ENCODE assay signal across 24 cellular contexts in the genomic region with DNA sequence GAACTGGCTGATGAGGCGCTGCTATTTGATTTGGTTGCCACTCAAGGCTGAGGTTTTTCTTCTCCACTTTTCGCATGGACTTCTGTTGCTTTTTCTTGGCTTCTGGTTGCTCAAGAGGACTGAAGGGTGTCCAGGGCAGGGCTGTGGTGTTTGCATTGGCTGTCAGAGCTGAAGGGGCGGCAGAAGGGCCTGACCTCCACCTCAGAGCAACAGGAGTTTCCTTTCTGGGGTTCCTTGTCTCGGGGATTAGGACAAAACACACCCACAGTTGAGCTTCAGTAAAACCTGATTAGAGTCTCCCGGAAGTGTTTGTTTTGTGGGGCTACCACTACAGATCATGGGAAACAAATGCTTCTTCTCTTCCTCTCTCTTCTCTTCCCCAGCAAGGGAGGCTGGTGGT.
DNase-seq lines count a peak whose midpoint lies in the region; ATAC-seq and TF ChIP-seq lines count a peak whose summit lies in the region.
"Had no signal": no experiment of that assay in that cellular context is flagged by ENCODE, and none has a peak within 500 bp of the region (broad histone marks: within the 10 kb centered on the region; RNA-seq: fewer than 3 reads in every experiment).

No MANE protein-coding gene starts in this region.

- no peaks in the 10 kb centered on the region for H3K9me3 ChIP-seq in right cardiac atrium (ENCODE audit: control insufficient read depth, low read length)
- H3K9me3 ChIP-seq in osteoblast (ENCODE audit: low read depth, low read length), result no peaks in the 10 kb centered on the region
- no peaks in the 10 kb centered on the region for H3K9me3 ChIP-seq in esophagus muscularis mucosa
- H3K9me3 ChIP-seq: Caco-2 had no signal

- H3K36me3 ChIP-seq in osteoblast (ENCODE audit: insufficient read depth, low read length) (no peaks in the 10 kb centered on the region), esophagus muscularis mucosa (no peaks in the 10 kb centered on the region)

- peak overlapping the region; percentile 46 for H3K4me2 ChIP-seq in osteoblast (ENCODE audit: insufficient read depth, low read length)
- H3K4me2 ChIP-seq: GM23338 had no signal

- no peak overlapping the region for H3K4me3 ChIP-seq in right cardiac atrium (ENCODE audit: low read length)
- no peak overlapping the region for H3K4me3 ChIP-seq in astrocyte of the spinal cord (ENCODE audit: low read depth, low read length)
- H3K4me3 ChIP-seq in osteoblast (ENCODE audit: insufficient read depth, low read length), result peak overlapping the region; percentile 30
- H3K4me3 ChIP-seq in esophagus muscularis mucosa, result no peak overlapping the region
- H3K4me3 ChIP-seq: GM23338, K562, SK-N-MC had no signal

- DNase-seq in right cardiac atrium, result peak; percentile 29 to 69 (median 43)
- DNase-seq in Right ventricle myocardium inferior (ENCODE audit: missing footprints), result no peak
- DNase-seq in astrocyte of the spinal cord (ENCODE audit: low read depth, low spot score), result peak; percentile 27
- peak; percentile 64 for DNase-seq in osteoblast (ENCODE audit: insufficient read length, low spot score, missing footprints)
- no peak for DNase-seq in NCI-H524 treated with DMSO at 0.1 percent for 48 hours (lab: John Stamatoyannopoulos, UW)
- DNase-seq in stimulated activated CD4-positive, alpha-beta T cell treated with anti-CD3 and anti-CD28 coated beads, Interleukin-4, amount 100 ng/mL, for 1 hour, result no peak
- no peak for DNase-seq in esophagus muscularis mucosa (ENCODE audit: extremely low spot score)
- DNase-seq: 8988T; Caco-2; CD4-positive, alpha-beta memory T cell; H9; Kasumi-1; NCI-H1105; NCI-H146; NCI-H1930; NCI-H2107; NCI-H446; NCI-H526 treated with DMSO at 0.1 percent for 48 hours; RPMI8226; SIG-M5 had no signal

- H3K27me3 ChIP-seq in right cardiac atrium (ENCODE audit: control insufficient read depth, insufficient read depth) (no peaks in the 10 kb centered on the region), osteoblast (ENCODE audit: insufficient read depth, low read length) (no peaks in the 10 kb centered on the region), esophagus muscularis mucosa (no peaks in the 10 kb centered on the region)

- ATAC-seq in right cardiac atrium (peak; percentile 80 to 90), Right ventricle myocardium inferior (no peak), GM21360 (IDR thresholded peaks at IDR 0.05; ENCODE audit: unreplicated experiment) (no peak)
- ATAC-seq: GM23338, K562 had no signal

- H2AFZ ChIP-seq in osteoblast (ENCODE audit: low read length), result peak overlapping the region; percentile 56
- H2AFZ ChIP-seq: GM23338 had no signal

- H3K4me1 ChIP-seq in right cardiac atrium (ENCODE audit: control insufficient read depth, insufficient read depth, low read length) (peaks cover 4% of the 10 kb centered on the region), osteoblast (ENCODE audit: insufficient read depth, low read length) (peaks cover 5% of the 10 kb centered on the region), esophagus muscularis mucosa (no peaks in the 10 kb centered on the region)

- no peak for TF ChIP-seq POLR2A in esophagus muscularis mucosa (IDR thresholded peaks at IDR 0.05; ENCODE audit: low read depth)

- no peak for TF ChIP-seq EP300 in esophagus muscularis mucosa (IDR thresholded peaks at IDR 0.05)

- intact Hi-C loops in right cardiac atrium (cut with DNase I) (no loop called here), Right ventricle myocardium inferior (cut with DNase I) (no loop called here), esophagus muscularis mucosa (cut with DNase I) (no loop called here)

- no peaks in the 10 kb centered on the region for H4K20me1 ChIP-seq in osteoblast (ENCODE audit: insufficient read depth, low read length)

- no peak for TF ChIP-seq CTCF in astrocyte of the spinal cord (IDR thresholded peaks at IDR 0.05; ENCODE audit: low read depth, low read length)
- TF ChIP-seq CTCF in osteoblast (IDR thresholded peaks at IDR 0.05; ENCODE audit: extremely low read depth, low read depth, low read length), result no peak
- TF ChIP-seq CTCF in esophagus muscularis mucosa (IDR thresholded peaks at IDR 0.05), result no peak

- H3K27ac ChIP-seq in right cardiac atrium (ENCODE audit: low read length), result no peak overlapping the region
- H3K27ac ChIP-seq in osteoblast (ENCODE audit: low read depth, low read length), result no peak overlapping the region
- H3K27ac ChIP-seq in esophagus muscularis mucosa (replicated peaks in 1 of 4), result no peak overlapping the region
- H3K27ac ChIP-seq: SK-N-MC had no signal

- 72% methylated on average over 5 of the region's 5 CpGs for WGBS in right cardiac atrium
- WGBS in esophagus muscularis mucosa, result 73% methylated on average over 5 of the region's 5 CpGs

- no peaks in the 10 kb centered on the region for H3K79me2 ChIP-seq in osteoblast (ENCODE audit: insufficient read depth, low read length)

- in situ Hi-C loops in astrocyte of the spinal cord (cut with HindIII; ENCODE audit: low sequenced_read_pairs), result no loop called here

Comparison
In these comparisons a context has a peak if more than half of its experiments do, and no peak if none do; other contexts are left out.
1. ATAC-seq: peak in right cardiac atrium (2 of 2); none in Right ventricle myocardium inferior (single experiment) and GM21360 (single experiment).
2. DNase-seq: peak in right cardiac atrium (3 of 3), astrocyte of the spinal cord (single experiment) and osteoblast (single experiment); none in Right ventricle myocardium inferior (single experiment), NCI-H524 treated with DMSO at 0.1 percent for 48 hours (single experiment), stimulated activated CD4-positive, alpha-beta T cell treated with anti-CD3 and anti-CD28 coated beads, Interleukin-4, amount 100 ng/mL, for 1 hour (single experiment) and esophagus muscularis mucosa (single experiment).